In the genomic region with DNA sequence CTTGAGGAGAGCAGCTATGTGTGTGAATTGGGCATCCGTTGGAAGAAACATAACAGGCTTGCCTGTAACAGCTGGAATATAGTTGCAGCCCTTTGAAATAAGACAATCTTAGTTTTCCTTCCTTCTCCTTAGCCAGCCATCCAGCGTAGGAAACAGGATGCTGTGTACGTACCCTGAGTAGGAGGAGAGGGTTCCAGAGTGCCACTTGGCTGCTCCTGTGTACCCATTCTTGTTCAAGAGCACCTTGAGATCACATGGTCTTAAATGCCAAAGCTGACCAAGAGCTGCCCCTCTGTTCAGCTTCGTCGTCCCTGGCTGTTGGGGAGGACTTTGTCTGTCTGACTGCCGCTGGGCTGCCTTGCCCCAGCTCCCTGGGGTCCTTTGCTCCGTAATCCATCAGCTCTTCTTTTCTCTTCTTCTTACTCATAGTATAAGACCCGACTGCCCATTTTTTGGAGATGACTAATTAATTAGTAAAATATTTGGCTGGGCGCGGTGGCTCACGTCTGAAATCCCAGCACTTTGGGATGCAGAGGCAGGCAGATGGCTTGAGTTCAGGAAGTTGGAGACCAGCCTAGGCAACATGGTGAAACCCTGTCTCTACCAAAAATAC, we compare ENCODE assay signal across 9 cellular contexts. TPM values are rescaled to one million over a fixed set of nuclear protein-coding genes. Genes with fewer than 3 reads are reported as not detected.
A peak's percentile ranks its signal among the peaks of the same experiment; 100 is the strongest.
DNase-seq lines count a peak whose midpoint lies in the region; ATAC-seq and TF ChIP-seq lines count a peak whose summit lies in the region.
"Had no signal": no experiment of that assay in that cellular context is flagged by ENCODE, and none has a peak within 500 bp of the region (broad histone marks: within the 10 kb centered on the region; RNA-seq: fewer than 3 reads in every experiment).

No MANE protein-coding gene starts in this region.

- H2BK12ac ChIP-seq in trophoblast cell (ENCODE audit: low read length): no peak overlapping the region

- peaks cover 11% of the 10 kb centered on the region for H3K79me1 ChIP-seq in trophoblast cell (ENCODE audit: low read length)

- H3K9me3 Mint-ChIP-seq in CD8-positive, alpha-beta T cell: no peaks in the 10 kb centered on the region

- no peaks in the 10 kb centered on the region for H3K27me3 Mint-ChIP-seq in CD8-positive, alpha-beta T cell (ENCODE audit: low read depth)

- H3K4ac ChIP-seq in trophoblast cell (ENCODE audit: low read depth, low read length): peak overlapping the region; percentile 68

- no peaks in the 10 kb centered on the region for H3K36me3 ChIP-seq in CD8-positive, alpha-beta T cell (ENCODE audit: insufficient read depth, low read length)
- no peaks in the 10 kb centered on the region for H3K36me3 ChIP-seq in KMS-11 (ENCODE audit: insufficient read depth)
- peaks cover 0 to 4% of the 10 kb centered on the region in 2 experiments for H3K36me3 ChIP-seq in trophoblast cell (ENCODE audit: control insufficient read depth in 1 of 2, insufficient read depth in 2 of 2, low read length in 2 of 2)

- intact Hi-C loops in CD8-positive, alpha-beta T cell (cut with DNase I, micrococcal nuclease): loop anchor here in 1 of 2 experiments (5.0 kb wide), 1 partner anchor 34 kb away; no protein-coding TSS in a partner anchor
- intact Hi-C loops in posterior cingulate gyrus (cut with DNase I): no loop called here

- no peak overlapping the region for H2AK5ac ChIP-seq in trophoblast cell (ENCODE audit: low read length)

- H3K23ac ChIP-seq in trophoblast cell (ENCODE audit: low read length): no peak overlapping the region

- no peak overlapping the region for H3K14ac ChIP-seq in trophoblast cell (ENCODE audit: low read length)

- H3K4me1 ChIP-seq in CD8-positive, alpha-beta T cell (ENCODE audit: insufficient read depth, low read length): peaks cover 47% of the 10 kb centered on the region
- H3K4me1 ChIP-seq in KMS-11 (ENCODE audit: low read depth, poor library complexity, severe bottlenecking): peaks cover 99% of the 10 kb centered on the region
- peaks cover 15 to 26% of the 10 kb centered on the region in 2 experiments for H3K4me1 ChIP-seq in trophoblast cell (ENCODE audit: control insufficient read depth in 1 of 2, insufficient read depth in 2 of 2, low read length in 2 of 2)

- H3K36me3 Mint-ChIP-seq in CD8-positive, alpha-beta T cell: peaks cover 17% of the 10 kb centered on the region

- peak overlapping the region; percentile 58 for H3K4me2 ChIP-seq in KMS-11
- H3K4me2 ChIP-seq in trophoblast cell (ENCODE audit: low read length): no peak overlapping the region

- H4K12ac ChIP-seq in trophoblast cell (ENCODE audit: low read depth, low read length): no peak overlapping the region

- no peak overlapping the region for H3K4me3 Mint-ChIP-seq in CD8-positive, alpha-beta T cell

- H3K27ac ChIP-seq in CD8-positive, alpha-beta T cell (ENCODE audit: low read depth, low read length): no peak overlapping the region
- H3K27ac ChIP-seq in KMS-11 (peak overlapping the region; percentile 71), trophoblast cell (ENCODE audit: low read depth, low read length) (no peak overlapping the region)

- peak overlapping the region; percentile 46 for H3K27ac Mint-ChIP-seq in CD8-positive, alpha-beta T cell

- no peak for ATAC-seq in CD8-positive, alpha-beta T cell
- ATAC-seq in HG03457 (IDR thresholded peaks at IDR 0.05; ENCODE audit: unreplicated experiment): no peak

- H4K20me1 ChIP-seq in KMS-11 (ENCODE audit: insufficient read depth): no peaks in the 10 kb centered on the region

- no peak overlapping the region for H3K18ac ChIP-seq in trophoblast cell (ENCODE audit: low read length)

- H2AFZ ChIP-seq in KMS-11 (ENCODE audit: low read depth) (no peak overlapping the region), trophoblast cell (ENCODE audit: insufficient read depth, low read length, poor library complexity) (no peak overlapping the region)

- no peak overlapping the region for H4K8ac ChIP-seq in trophoblast cell (ENCODE audit: low read depth, low read length)

- H4K91ac ChIP-seq in trophoblast cell (ENCODE audit: low read depth, low read length): no peak overlapping the region

- CTCF ChIA-PET in CD8-positive, alpha-beta T cell (lab: Charles Lee): interaction anchor here (1.6 to 2.0 kb wide), 2 partner anchors 10 to 11 kb away, joined by 4 to 6 read pairs; no protein-coding TSS in a partner anchor

- peaks cover 84% of the 10 kb centered on the region for H3K4me1 Mint-ChIP-seq in CD8-positive, alpha-beta T cell (ENCODE audit: low read depth)

- no CpG with 5 or more reads among the region's 11 CpGs for WGBS in trophoblast cell (ENCODE audit: extremely low coverage, insufficient coverage, insufficient read length)

- H2BK120ac ChIP-seq in trophoblast cell (ENCODE audit: insufficient read depth, low read length, poor library complexity): no peak overlapping the region

- DNase-seq in CD8-positive, alpha-beta T cell: no peak
- DNase-seq in epithelial cell of esophagus (ENCODE audit: low read depth) (peak; percentile 51), trophoblast cell (peak; percentile 81 to 89), DMS53 (lab: John Stamatoyannopoulos, UW) (no peak), posterior cingulate gyrus (no peak), COLO668 (lab: John Stamatoyannopoulos, UW; ENCODE audit: unreplicated experiment) (no peak)
- DNase-seq: stimulated activated CD4-positive, alpha-beta T cell treated with anti-CD3 and anti-CD28 coated beads, Interleukin-2, amount 100 ng/mL, for 24 hours had no signal

- H3K4me3 ChIP-seq in CD8-positive, alpha-beta T cell (ENCODE audit: low read depth, low read length): no peak overlapping the region
- H3K4me3 ChIP-seq in KMS-11 (IDR thresholded peaks at IDR 0.05; ENCODE audit: insufficient read depth, low read depth, low read length) (no peak overlapping the region), epithelial cell of esophagus (ENCODE audit: low read length) (no peak overlapping the region), trophoblast cell (ENCODE audit: low read depth, low read length) (no peak overlapping the region)

- no peak for TF ChIP-seq CTCF in CD8-positive, alpha-beta T cell (IDR thresholded peaks at IDR 0.05)
- TF ChIP-seq CTCF in KMS-11 (conservative IDR thresholded peaks at IDR 0.05; ENCODE audit: low read depth, low read length) (no peak), epithelial cell of esophagus (IDR thresholded peaks at IDR 0.05; ENCODE audit: insufficient read depth, low read depth, low read length, missing control alignments) (no peak)

- no peak overlapping the region for H2BK5ac ChIP-seq in trophoblast cell (ENCODE audit: low read depth, low read length, poor library complexity)

- H3K9ac ChIP-seq in KMS-11 (no peak overlapping the region; the same call in 1 of the 2 replicates), trophoblast cell (ENCODE audit: low read length) (no peak overlapping the region)

- POLR2A ChIA-PET in CD8-positive, alpha-beta T cell (lab: Charles Lee): no interaction called here

- H3K27me3 ChIP-seq in CD8-positive, alpha-beta T cell (ENCODE audit: insufficient read depth, low read length): no peaks in the 10 kb centered on the region
- no peaks in the 10 kb centered on the region for H3K27me3 ChIP-seq in KMS-11 (ENCODE audit: insufficient read depth, low read depth)
- H3K27me3 ChIP-seq in trophoblast cell (ENCODE audit: insufficient read depth, low read length): no peaks in the 10 kb centered on the region

- peaks cover 63% of the 10 kb centered on the region for H3K79me2 ChIP-seq in KMS-11 (ENCODE audit: insufficient read depth, low read depth)
- peaks cover 23% of the 10 kb centered on the region for H3K79me2 ChIP-seq in trophoblast cell (ENCODE audit: control insufficient read depth, insufficient read depth, low read length, poor library complexity)

- H3K9me3 ChIP-seq in CD8-positive, alpha-beta T cell (ENCODE audit: low read length): no peaks in the 10 kb centered on the region
- no peaks in the 10 kb centered on the region for H3K9me3 ChIP-seq in trophoblast cell (ENCODE audit: insufficient read depth, low read depth, low read length)

RNA-seq across cellular contexts. Expression of a gene that starts 49.0 kb away (rescaled TPM):
- total RNA-seq in CD8-positive, alpha-beta T cell: 10 to 100 TPM; 47.1 to 52.4 TPM
- 45.6 and 46.8 TPM in 2 replicates for polyA plus RNA-seq in trophoblast cell (2013)

Comparison
In these comparisons a context has a peak if more than half of its experiments do, and no peak if none do; other contexts are left out.
1. DNase-seq: peak in epithelial cell of esophagus (single experiment) and trophoblast cell (2 of 2); none in CD8-positive, alpha-beta T cell (0 of 7), DMS53 (single experiment), posterior cingulate gyrus (0 of 10) and COLO668 (single experiment).